ENCODE assay signal across 9 cellular contexts in the genomic region with DNA sequence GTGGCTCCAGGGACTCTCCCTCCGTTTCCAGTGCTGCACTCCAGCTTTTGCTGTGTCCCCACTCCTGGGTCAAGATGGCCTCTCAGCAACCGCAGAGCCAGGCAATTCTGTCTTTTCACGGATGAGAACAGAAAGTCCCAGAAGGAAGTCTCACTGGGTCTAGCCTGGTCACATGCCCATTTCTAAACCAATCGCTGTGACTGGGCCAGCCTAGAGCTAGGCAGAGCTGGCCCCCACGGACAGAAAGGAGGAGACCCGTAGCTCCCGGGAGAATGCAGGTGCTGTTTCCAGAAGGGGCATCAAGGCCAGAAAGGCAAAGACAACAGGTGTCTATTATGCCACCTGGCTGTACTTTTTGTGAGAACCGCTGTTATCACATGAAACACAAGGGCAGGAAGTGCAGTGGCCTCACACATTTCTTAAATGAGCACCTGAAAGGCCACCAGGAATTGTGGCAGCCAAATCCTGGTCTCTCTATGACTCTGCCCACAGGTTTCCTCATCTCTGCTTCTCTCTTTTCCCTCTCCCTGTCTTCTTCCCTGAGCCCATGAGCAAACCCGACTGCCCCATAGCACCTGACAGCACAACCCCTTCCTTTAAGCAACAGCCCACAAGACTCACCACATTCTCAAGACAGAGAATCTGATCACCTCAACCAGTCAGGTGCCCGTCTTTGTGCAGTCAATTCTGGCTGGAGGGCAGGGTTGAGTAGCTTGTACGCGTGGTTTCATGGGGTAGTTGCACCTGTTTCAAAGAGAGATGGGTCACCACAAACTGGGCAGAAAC. TPM values are rescaled to one million over a fixed set of nuclear protein-coding genes. Genes with fewer than 3 reads are reported as not detected.
DNase-seq lines count a peak whose midpoint lies in the region; ATAC-seq and TF ChIP-seq lines count a peak whose summit lies in the region.
"Had no signal": no experiment of that assay in that cellular context is flagged by ENCODE, and none has a peak within 500 bp of the region (broad histone marks: within the 10 kb centered on the region; RNA-seq: fewer than 3 reads in every experiment).

No MANE protein-coding gene starts in this region.

- H3K9ac ChIP-seq in OCI-LY1 (ENCODE audit: low read length) (peak overlapping the region; percentile 31; the same call in 1 of the 2 replicates), skeletal muscle tissue (ENCODE audit: low read depth in 1 of 3, low read length in 3 of 3) (peak overlapping the region in 2 of 3 donors; percentile 30 to 40)

- H3K36me3 ChIP-seq in OCI-LY1 (ENCODE audit: insufficient read depth, low read length) (no peaks in the 10 kb centered on the region), skeletal muscle tissue (ENCODE audit: control insufficient read depth in 3 of 3, insufficient read depth in 3 of 3, low read length in 3 of 3) (no peaks in the 10 kb centered on the region)

- H3K27ac ChIP-seq in OCI-LY1 (ENCODE audit: low read depth, low read length, poor library complexity, severe bottlenecking) (peak overlapping the region; percentile 94), skeletal muscle tissue (ENCODE audit: low read depth, low read length) (peak overlapping the region; percentile 28)

- H3K4me3 Mint-ChIP-seq in activated CD4-positive, alpha-beta T cell treated with anti-CD3 and anti-CD28 coated beads, Interleukin-2, amount 10 ng/mL, durations not matched to agents 24 days and 14 days = no peak overlapping the region

- H3K4me3 ChIP-seq in OCI-LY1 (ENCODE audit: low read depth, low read length, poor library complexity, severe bottlenecking) (peak overlapping the region; percentile 24), skeletal muscle tissue (ENCODE audit: low read length in 3 of 3) (no peak overlapping the region)

- H3K79me2 ChIP-seq in OCI-LY1 (ENCODE audit: insufficient read depth, low read length) = no peaks in the 10 kb centered on the region

- H3K9me2 ChIP-seq in OCI-LY1 (ENCODE audit: low read depth, low read length) = no peaks in the 10 kb centered on the region

- H3K4me1 ChIP-seq in OCI-LY1 (ENCODE audit: insufficient read depth, low read length, severe bottlenecking) = peaks cover 40% of the 10 kb centered on the region
- H3K4me1 ChIP-seq in skeletal muscle tissue (ENCODE audit: control insufficient read depth in 3 of 3, insufficient read depth in 3 of 3, low read length in 3 of 3) = peaks cover 25 to 27% (median 25%) of the 10 kb centered on the region in 3 donors

- peaks cover 10% of the 10 kb centered on the region for H3K4me1 Mint-ChIP-seq in activated CD4-positive, alpha-beta T cell treated with anti-CD3 and anti-CD28 coated beads, Interleukin-2, amount 10 ng/mL, durations not matched to agents 24 days and 14 days

- H3F3A ChIP-seq in OCI-LY1 (ENCODE audit: insufficient read depth, low read length) = no peaks in the 10 kb centered on the region

- no peak for TF ChIP-seq CTCF in OCI-LY1 (IDR thresholded peaks at IDR 0.05; ENCODE audit: low read length)

- no peaks in the 10 kb centered on the region for H3K36me3 Mint-ChIP-seq in activated CD4-positive, alpha-beta T cell treated with anti-CD3 and anti-CD28 coated beads, Interleukin-2, amount 10 ng/mL, durations not matched to agents 24 days and 14 days (ENCODE audit: low read depth)

- no peaks in the 10 kb centered on the region for H4K20me1 ChIP-seq in OCI-LY1 (ENCODE audit: insufficient read depth, low read length)

- ATAC-seq in HG02642 (IDR thresholded peaks at IDR 0.05; ENCODE audit: poor library complexity, unreplicated experiment) = peak; percentile 74
- ATAC-seq: Panc1 had no signal

- intact Hi-C loops in activated CD4-positive, alpha-beta T cell treated with anti-CD3 and anti-CD28 coated beads, Interleukin-2, amount 10 ng/mL, durations not matched to agents 24 days and 14 days (cut with micrococcal nuclease) = no loop called here

- peaks cover 38% of the 10 kb centered on the region for H3K27me3 Mint-ChIP-seq in activated CD4-positive, alpha-beta T cell treated with anti-CD3 and anti-CD28 coated beads, Interleukin-2, amount 10 ng/mL, durations not matched to agents 24 days and 14 days

- no peaks in the 10 kb centered on the region for H3K9me3 Mint-ChIP-seq in activated CD4-positive, alpha-beta T cell treated with anti-CD3 and anti-CD28 coated beads, Interleukin-2, amount 10 ng/mL, durations not matched to agents 24 days and 14 days

- H3K4me2 ChIP-seq in OCI-LY1 (ENCODE audit: low read length) = peak overlapping the region; percentile 52

- H3K27ac Mint-ChIP-seq in activated CD4-positive, alpha-beta T cell treated with anti-CD3 and anti-CD28 coated beads, Interleukin-2, amount 10 ng/mL, durations not matched to agents 24 days and 14 days = no peak overlapping the region

- no peaks in the 10 kb centered on the region for H3K9me3 ChIP-seq in OCI-LY1 (ENCODE audit: low read length)
- H3K9me3 ChIP-seq in skeletal muscle tissue (ENCODE audit: control insufficient read depth in 3 of 3, low read length in 3 of 3) = no peaks in the 10 kb centered on the region

- no peaks in the 10 kb centered on the region for H3K27me3 ChIP-seq in OCI-LY1 (ENCODE audit: insufficient read depth, low read length)
- no peaks in the 10 kb centered on the region for H3K27me3 ChIP-seq in skeletal muscle tissue (ENCODE audit: control insufficient read depth in 3 of 3, insufficient read depth in 3 of 3, low read length in 3 of 3)

- H2AFZ ChIP-seq in OCI-LY1 (ENCODE audit: low read length) = peak overlapping the region; percentile 65

- DNase-seq in activated CD4-positive, alpha-beta T cell treated with anti-CD3 and anti-CD28 coated beads, Interleukin-2, amount 10 ng/mL, durations not matched to agents 24 days and 14 days = peak; percentile 67
- no peak for DNase-seq in activated CD4-positive, alpha-beta T cell treated with anti-CD3 and anti-CD28 coated beads, Interleukin-2, amount 50 U/mL, for 1 hour
- DNase-seq in amniotic stem cell (lab: John Stamatoyannopoulos, UW) (no peak), activated T-cell treated with anti-CD3 and anti-CD28 coated beads for 4 hours (no peak)
- no peak for DNase-seq in activated effector memory CD4-positive, alpha-beta T cell treated with anti-CD3 and anti-CD28 coated beads, Interleukin-2, amount 50 U/mL, for 16 hours

RNA-seq across cellular contexts. Expression of a gene that starts 37.1 kb away (rescaled TPM):
- 39.0 and 39.1 TPM in 2 replicates for total RNA-seq in activated CD4-positive, alpha-beta T cell treated with anti-CD3 and anti-CD28 coated beads, Interleukin-2, amount 10 ng/mL, durations not matched to agents 24 days and 14 days
- total RNA-seq in skeletal muscle tissue = 14.6 TPM
